Comparison of ENCODE assay signal across 2 cellular contexts in the genomic region with DNA sequence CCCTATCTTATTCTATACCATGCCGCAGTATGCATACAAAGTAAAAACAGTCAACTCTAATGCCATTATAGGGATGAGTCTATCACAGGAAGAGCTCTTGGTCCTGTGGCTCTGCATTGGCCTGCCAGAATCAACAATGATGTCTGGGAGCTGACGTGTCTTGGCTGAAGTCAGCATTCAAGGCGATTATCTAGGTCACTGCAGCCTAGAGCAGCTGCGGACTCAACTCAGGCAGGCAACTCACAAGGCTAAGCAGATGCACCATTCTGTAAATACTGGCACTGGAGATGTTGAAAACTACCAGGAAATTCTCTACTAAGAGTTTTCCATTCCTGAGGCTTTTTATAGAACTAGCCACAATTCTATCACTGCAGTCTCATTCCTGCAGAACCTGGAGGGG.
TF ChIP-seq lines count a peak whose summit lies in the region.

No MANE protein-coding gene starts in this region.

TF ChIP-seq in endothelial cell of umbilical vein, 7 proteins besides CTCF, POLR2A, EP300 and RAD21:
- TF ChIP-seq, protein P1, sequence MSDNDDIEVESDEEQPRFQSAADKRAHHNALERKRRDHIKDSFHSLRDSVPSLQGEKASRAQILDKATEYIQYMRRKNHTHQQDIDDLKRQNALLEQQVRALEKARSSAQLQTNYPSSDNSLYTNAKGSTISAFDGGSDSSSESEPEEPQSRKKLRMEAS (IDR thresholded peaks at IDR 0.05; ENCODE audit: insufficient read depth, insufficient read length), result no peak
- no peak for TF ChIP-seq MYC (IDR thresholded peaks at IDR 0.05; ENCODE audit: low read depth, low read length)
- TF ChIP-seq FOS (IDR thresholded peaks at IDR 0.05; ENCODE audit: borderline replicate concordance, insufficient read depth, low read length), result peak; percentile 58
- TF ChIP-seq GATA2 (IDR thresholded peaks at IDR 0.05; ENCODE audit: insufficient read depth, insufficient read length, low read depth, low read length), result peak; percentile 60
- TF ChIP-seq JUN (IDR thresholded peaks at IDR 0.05; ENCODE audit: borderline replicate concordance, insufficient read depth, insufficient read length, low read depth), result no peak
- no peak for TF ChIP-seq EZH2 (IDR thresholded peaks at IDR 0.05; ENCODE audit: borderline replicate concordance, low read depth, low read length, severe bottlenecking)
- TF ChIP-seq POLR2AphosphoS5 (IDR thresholded peaks at IDR 0.05; ENCODE audit: insufficient read depth, low read depth, low read length), result peak; percentile 67

TF ChIP-seq in HEK293T, 16 proteins besides CTCF, POLR2A, EP300 and RAD21:
- no peak for TF ChIP-seq LEF1 (IDR thresholded peaks at IDR 0.05; ENCODE audit: borderline replicate concordance)
- TF ChIP-seq ZNF384 (IDR thresholded peaks at IDR 0.05), result no peak
- TF ChIP-seq, protein P2, sequence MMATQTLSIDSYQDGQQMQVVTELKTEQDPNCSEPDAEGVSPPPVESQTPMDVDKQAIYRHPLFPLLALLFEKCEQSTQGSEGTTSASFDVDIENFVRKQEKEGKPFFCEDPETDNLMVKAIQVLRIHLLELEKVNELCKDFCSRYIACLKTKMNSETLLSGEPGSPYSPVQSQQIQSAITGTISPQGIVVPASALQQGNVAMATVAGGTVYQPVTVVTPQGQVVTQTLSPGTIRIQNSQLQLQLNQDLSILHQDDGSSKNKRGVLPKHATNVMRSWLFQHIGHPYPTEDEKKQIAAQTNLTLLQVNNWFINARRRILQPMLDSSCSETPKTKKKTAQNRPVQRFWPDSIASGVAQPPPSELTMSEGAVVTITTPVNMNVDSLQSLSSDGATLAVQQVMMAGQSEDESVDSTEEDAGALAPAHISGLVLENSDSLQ (IDR thresholded peaks at IDR 0.05), result no peak
- TF ChIP-seq ELF4 (IDR thresholded peaks at IDR 0.05), result no peak
- no peak for TF ChIP-seq TARDBP (IDR thresholded peaks at IDR 0.05)
- no peak for TF ChIP-seq FOXA1 (IDR thresholded peaks at IDR 0.05)
